ENCODE assay signal across 8 cellular contexts in the genomic region with DNA sequence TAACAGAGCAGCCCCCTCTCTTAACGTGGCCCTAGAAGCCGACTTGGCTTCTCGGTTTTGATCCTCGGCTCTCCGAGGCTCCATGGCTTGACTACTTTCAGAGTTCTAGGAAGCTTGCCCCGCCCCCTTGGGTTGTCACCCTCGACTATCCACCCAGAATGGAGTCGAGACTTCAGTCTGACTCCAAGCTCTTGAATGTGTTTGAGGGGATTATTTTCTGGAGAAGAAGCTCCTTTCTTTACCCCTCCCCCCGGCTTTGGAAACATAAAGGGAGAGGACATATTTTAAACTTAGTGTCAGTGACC. TPM values are rescaled to one million over a fixed set of nuclear protein-coding genes. Genes with fewer than 3 reads are reported as not detected.
A peak's percentile ranks its signal among the peaks of the same experiment; 100 is the strongest.
DNase-seq lines count a peak whose midpoint lies in the region; ATAC-seq and TF ChIP-seq lines count a peak whose summit lies in the region.

No MANE protein-coding gene starts in this region.

- peaks cover 66% of the 10 kb centered on the region for H3K79me2 ChIP-seq in PC-3 (ENCODE audit: low read length)

- peaks cover 20% of the 10 kb centered on the region for H3K36me3 Mint-ChIP-seq in activated naive CD4-positive, alpha-beta T cell treated with anti-CD3 and anti-CD28 coated beads, Interleukin-2, amount 10 ng/mL, durations not matched to agents 7 days and 5 days

- 0 to 2% (median 1%) methylated on average over 9 of the region's 9 CpGs for WGBS in heart left ventricle, 4 donors

- ATAC-seq in HG02973 (IDR thresholded peaks at IDR 0.05; ENCODE audit: unreplicated experiment) (peak; percentile 28), PC-3 (peak; percentile 42), heart left ventricle (peak in 3 of 4 donors; percentile 18 to 48 (median 30))

- H3K36me3 ChIP-seq in PC-3 (ENCODE audit: low read depth, low read length) (peaks cover 23% of the 10 kb centered on the region), heart left ventricle (peaks cover 0 to 43% (median 35%) of the 10 kb centered on the region in 9 donors)

- H3K4me1 ChIP-seq in PC-3 (ENCODE audit: insufficient read depth, low read length) (peaks cover 43% of the 10 kb centered on the region), heart left ventricle (peaks cover 0 to 51% (median 36%) of the 10 kb centered on the region in 12 donors)

- H3K27me3 ChIP-seq in PC-3 (ENCODE audit: low read length), result no peaks in the 10 kb centered on the region
- H3K27me3 ChIP-seq in heart left ventricle, result no peaks in the 10 kb centered on the region

- POLR2A ChIA-PET in PC-3 (lab: Charles Lee; ENCODE audit: unreplicated experiment), result interaction anchor here (0.6 to 1.2 kb wide), 6 partner anchors 12 to 252 kb away, joined by 3 to 5 read pairs (median 4); partner anchors contain the start of gene CHCHD1

- peaks cover 16% of the 10 kb centered on the region for H3F3A ChIP-seq in PC-3 (ENCODE audit: low read length, unreplicated experiment)

- peak overlapping the region; percentile 71 for H2AFZ ChIP-seq in PC-3 (ENCODE audit: low read length)

- no peak for TF ChIP-seq CTCF in PC-3 (conservative IDR thresholded peaks at IDR 0.05; ENCODE audit: low read depth, low read length)
- TF ChIP-seq CTCF in heart left ventricle (IDR thresholded peaks at IDR 0.05), result no peak

- DNase-seq in activated gamma-delta T cell treated with Interleukin-2 at 50 U/mL for 16 hours (peak; percentile 33), activated gamma-delta T cell (lab: John Stamatoyannopoulos, UW) (no peak), PC-3 (peak; percentile 82), heart left ventricle (peak in 3 of 5 donors; percentile 37 to 66 (median 66)), renal cortical epithelial cell (ENCODE audit: low read depth) (peak; percentile 43), D341Med (ENCODE audit: low spot score) (no peak)
- DNase-seq in activated naive CD4-positive, alpha-beta T cell treated with anti-CD3 and anti-CD28 coated beads, Interleukin-2, amount 10 ng/mL, durations not matched to agents 7 days and 5 days, result peak; percentile 77

- peaks cover 4% of the 10 kb centered on the region; the same call in 1 of the 2 replicates for H4K20me1 ChIP-seq in PC-3 (ENCODE audit: low read length)

- intact Hi-C loops in PC-3 (cut with micrococcal nuclease) (loop anchor here (1.0 to 10.0 kb wide), 6 partner anchors 18 to 330 kb away; partner anchors contain the start of genes ANXA7 and ZSWIM8), heart left ventricle (cut with DNase I) (loop anchor here in 1 of 10 donors (10.0 kb wide), 1 partner anchor 90 kb away; the partner anchor contains the start of gene SYNPO2L)

- H3K4me3 Mint-ChIP-seq in activated naive CD4-positive, alpha-beta T cell treated with anti-CD3 and anti-CD28 coated beads, Interleukin-2, amount 10 ng/mL, durations not matched to agents 7 days and 5 days, result peak overlapping the region; percentile 95

- no peaks in the 10 kb centered on the region for H3K9me3 Mint-ChIP-seq in activated naive CD4-positive, alpha-beta T cell treated with anti-CD3 and anti-CD28 coated beads, Interleukin-2, amount 10 ng/mL, durations not matched to agents 7 days and 5 days

- peak overlapping the region; percentile 99 for H3K27ac Mint-ChIP-seq in activated naive CD4-positive, alpha-beta T cell treated with anti-CD3 and anti-CD28 coated beads, Interleukin-2, amount 10 ng/mL, durations not matched to agents 7 days and 5 days

- no peaks in the 10 kb centered on the region for H3K27me3 Mint-ChIP-seq in activated naive CD4-positive, alpha-beta T cell treated with anti-CD3 and anti-CD28 coated beads, Interleukin-2, amount 10 ng/mL, durations not matched to agents 7 days and 5 days

- no peaks in the 10 kb centered on the region for H3K9me2 ChIP-seq in PC-3 (replicated peaks; ENCODE audit: low read length)

- BruUV-seq in PC-3 (replicated peaks; lab: Mats Ljungman, UMichigan), result TSS peak; percentile 78

- TF ChIP-seq POLR2A in heart left ventricle (IDR thresholded peaks at IDR 0.05), result no peak

- peaks cover 42% of the 10 kb centered on the region for H3K4me1 Mint-ChIP-seq in activated naive CD4-positive, alpha-beta T cell treated with anti-CD3 and anti-CD28 coated beads, Interleukin-2, amount 10 ng/mL, durations not matched to agents 7 days and 5 days

- H3K4me3 ChIP-seq in PC-3 (ENCODE audit: low read length), result peak overlapping the region; percentile 68
- H3K4me3 ChIP-seq in heart left ventricle, result peak overlapping the region; percentile 66 to 98 (median 82)

- peak overlapping the region; percentile 79 for H3K4me2 ChIP-seq in PC-3 (ENCODE audit: low read length)

- peak overlapping the region; percentile 75 for H3K9ac ChIP-seq in PC-3 (ENCODE audit: low read length)

- CTCF ChIA-PET in PC-3 (lab: Charles Lee), result interaction anchor here (0.5 to 1.5 kb wide), 5 partner anchors 16 to 191 kb away, joined by 3 to 5 read pairs (median 3); no protein-coding TSS in a partner anchor
- CTCF ChIA-PET in activated naive CD4-positive, alpha-beta T cell treated with anti-CD3 and anti-CD28 coated beads, Interleukin-2, amount 10 ng/mL, durations not matched to agents 7 days and 5 days (lab: Charles Lee), result no interaction called here

- no peaks in the 10 kb centered on the region for H3K9me3 ChIP-seq in PC-3 (ENCODE audit: low read length)
- H3K9me3 ChIP-seq in heart left ventricle, result no peaks in the 10 kb centered on the region

- H3K27ac ChIP-seq in PC-3 (ENCODE audit: low read length), result peak overlapping the region; percentile 64
- peak overlapping the region; percentile 86 to 98 (median 92) for H3K27ac ChIP-seq in heart left ventricle

RNA-seq across cellular contexts. Expression of gene SEC24C, which starts 0.5 kb away (rescaled TPM):
- total RNA-seq in PC-3 (2014; rRNA removed) (285 and 325 TPM in 2 replicates), heart left ventricle (10 to 100 TPM; 42.8 to 65.5 (median 49.5) TPM), renal cortical epithelial cell (55.6 and 84.6 TPM in 2 replicates)
- polyA plus RNA-seq in heart left ventricle, result 10 to 100 TPM; 26.4 to 59.6 TPM

RNA-seq across cellular contexts. Expression of gene CHCHD1, which starts 37.2 kb away (rescaled TPM):
- total RNA-seq in PC-3 (2014; rRNA removed) (199 and 238 TPM in 2 replicates), heart left ventricle (10 to 100 TPM; 17.3 to 39.8 (median 22.7) TPM), renal cortical epithelial cell (13.1 and 21.4 TPM in 2 replicates)
- 10 to 100 TPM; 76.0 to 77.9 TPM for polyA plus RNA-seq in heart left ventricle

RNA-seq across cellular contexts. Expression of gene ZSWIM8, which starts 40.8 kb away (rescaled TPM):
- 152 and 173 TPM in 2 replicates for total RNA-seq in PC-3 (2014; rRNA removed)
- 10 to 100 TPM; 37.6 to 69.7 (median 58.0) TPM for total RNA-seq in heart left ventricle
- 10 to 100 TPM; 47.8 to 64.6 TPM for polyA plus RNA-seq in heart left ventricle
- 37.5 and 66.9 TPM in 2 replicates for total RNA-seq in renal cortical epithelial cell

RNA-seq across cellular contexts. Expression of gene AGAP5, which starts 46.7 kb away (rescaled TPM):
- total RNA-seq in PC-3 (2014; rRNA removed) (15.0 and 18.2 TPM in 2 replicates), heart left ventricle (1 to 10 TPM; 1.2 to 6.2 (median 3.3) TPM), renal cortical epithelial cell (1.0 and 3.4 TPM in 2 replicates)
- 1 to 10 TPM; 1.4 to 6.0 TPM for polyA plus RNA-seq in heart left ventricle

Comparison
In these comparisons a context has a peak if more than half of its experiments do, and no peak if none do; other contexts are left out.
1. DNase-seq: peak in activated gamma-delta T cell treated with Interleukin-2 at 50 U/mL for 16 hours (single experiment), PC-3 (single experiment), activated naive CD4-positive, alpha-beta T cell treated with anti-CD3 and anti-CD28 coated beads, Interleukin-2, amount 10 ng/mL, durations not matched to agents 7 days and 5 days (single experiment), heart left ventricle (3 of 5) and renal cortical epithelial cell (single experiment); none in activated gamma-delta T cell (single experiment) and D341Med (single experiment).
2. Peak in every context shown above with its lines, with median percentiles within 50 percentile points of each other: ATAC-seq.